Comparison of ENCODE assay signal across 10 cellular contexts in the genomic region with DNA sequence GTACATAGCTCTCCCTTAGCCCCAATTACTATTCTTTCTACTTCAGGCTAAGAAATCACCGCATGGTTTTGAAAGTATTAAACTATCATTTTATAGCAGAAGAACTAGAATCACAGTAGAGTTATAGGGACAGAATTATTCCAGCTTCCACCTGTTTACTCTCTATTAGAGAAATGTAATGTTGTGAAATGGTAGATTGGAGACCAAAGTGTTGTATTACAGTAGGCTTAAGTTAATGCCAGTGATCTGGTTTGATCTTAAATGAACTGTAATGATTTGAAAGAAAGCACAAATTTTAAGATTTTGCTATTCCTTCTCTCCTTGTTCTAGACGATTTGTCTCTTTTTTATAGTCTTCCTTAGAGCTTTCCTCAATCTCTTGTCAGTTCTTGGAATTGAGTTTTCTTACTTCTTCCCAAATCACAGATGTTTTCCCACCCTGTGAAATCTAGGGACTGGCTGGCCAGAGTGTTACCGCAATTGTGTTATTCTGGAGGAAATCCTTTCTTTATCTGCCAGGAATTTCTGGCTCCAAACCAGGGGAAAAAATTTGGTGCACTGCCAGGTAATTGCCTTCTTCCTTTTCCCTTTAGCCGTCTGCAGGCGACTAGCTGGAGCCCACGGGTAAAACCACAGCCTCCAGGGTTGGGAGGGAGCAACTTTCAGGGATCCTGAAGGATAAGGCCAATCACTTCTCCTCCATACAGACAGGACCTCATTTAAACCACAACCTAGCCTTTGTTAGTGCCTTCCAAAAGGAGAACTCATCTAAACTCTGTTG. TPM values are rescaled to one million over a fixed set of nuclear protein-coding genes. Genes with fewer than 3 reads are reported as not detected.
A peak's percentile ranks its signal among the peaks of the same experiment; 100 is the strongest.
DNase-seq lines count a peak whose midpoint lies in the region; ATAC-seq, FAIRE-seq and TF ChIP-seq lines count a peak whose summit lies in the region.
"Had no signal": no experiment of that assay in that cellular context is flagged by ENCODE, and none has a peak within 500 bp of the region (broad histone marks: within the 10 kb centered on the region; RNA-seq: fewer than 3 reads in every experiment).

No MANE protein-coding gene starts in this region.

- BruUV-seq in MCF 10A (replicated peaks; lab: Mats Ljungman, UMichigan) = no TSS peak

- no peaks in the 10 kb centered on the region for H3K9me3 Mint-ChIP-seq in activated T-cell treated with anti-CD3 and anti-CD28 coated beads, Interleukin-2, amount 50 U/mL, for 24 hours
- H3K9me3 Mint-ChIP-seq in activated T-cell treated with anti-CD3 and anti-CD28 coated beads, Interleukin-2, amount 50 U/mL, for 4 hours = no peaks in the 10 kb centered on the region
- no peaks in the 10 kb centered on the region for H3K9me3 Mint-ChIP-seq in MCF 10A (ENCODE audit: unreplicated experiment)
- H3K9me3 Mint-ChIP-seq: CD4-positive, CD25-positive, alpha-beta regulatory T cell had no signal

- ATAC-seq in activated T-cell treated with anti-CD3 and anti-CD28 coated beads, Interleukin-2, amount 50 U/mL, for 4 hours = no peak
- ATAC-seq in GM19328 (IDR thresholded peaks at IDR 0.05; ENCODE audit: unreplicated experiment) = no peak

- DNase-seq in activated T-cell treated with anti-CD3 and anti-CD28 coated beads, Interleukin-2, amount 50 U/mL, for 24 hours = no peak
- no peak for DNase-seq in activated T-cell treated with anti-CD3 and anti-CD28 coated beads, Interleukin-2, amount 50 U/mL, for 4 hours
- DNase-seq in MCF 10A (ENCODE audit: unreplicated experiment) (peak; percentile 95), left kidney (ENCODE audit: low read depth, low spot score) (peak; percentile 43), urothelium cell line (ENCODE audit: low spot score) (peak; percentile 83)
- no peak for DNase-seq in activated CD4-positive, CD25-positive, alpha-beta regulatory T cell treated with anti-CD3 and anti-CD28 coated beads, Interleukin-2, amount 50 U/mL, for 72 hours
- no peak for DNase-seq in activated effector memory CD4-positive, alpha-beta T cell treated with anti-CD3 and anti-CD28 coated beads, Interleukin-2, amount 50 U/mL, for 16 hours
- DNase-seq: activated gamma-delta T cell treated with Interleukin-2 at 50 U/mL for 16 hours; CD4-positive, CD25-positive, alpha-beta regulatory T cell had no signal

- peak overlapping the region; percentile 27 for H3K27ac Mint-ChIP-seq in activated T-cell treated with anti-CD3 and anti-CD28 coated beads, Interleukin-2, amount 50 U/mL, for 24 hours
- no peak overlapping the region for H3K27ac Mint-ChIP-seq in MCF 10A (ENCODE audit: low read depth, unreplicated experiment)

- POLR2A ChIA-PET in MCF 10A (lab: Yijun Ruan, JAX) = interaction anchor here (0.6 to 2.9 kb wide), 13 partner anchors 9 to 1631 kb away, joined by 3 to 12 read pairs (median 5); partner anchors contain the start of genes BMPR2 and NOP58

- H3K4me1 Mint-ChIP-seq in activated T-cell treated with anti-CD3 and anti-CD28 coated beads, Interleukin-2, amount 50 U/mL, for 24 hours (ENCODE audit: low read depth) = no peaks in the 10 kb centered on the region
- no peaks in the 10 kb centered on the region for H3K4me1 Mint-ChIP-seq in activated T-cell treated with anti-CD3 and anti-CD28 coated beads, Interleukin-2, amount 50 U/mL, for 4 hours (ENCODE audit: low read depth)
- H3K4me1 Mint-ChIP-seq in MCF 10A (ENCODE audit: insufficient read depth, unreplicated experiment) = peaks cover 16% of the 10 kb centered on the region

- H3K4me3 Mint-ChIP-seq in activated T-cell treated with anti-CD3 and anti-CD28 coated beads, Interleukin-2, amount 50 U/mL, for 24 hours = no peak overlapping the region
- H3K4me3 Mint-ChIP-seq in activated T-cell treated with anti-CD3 and anti-CD28 coated beads, Interleukin-2, amount 50 U/mL, for 4 hours = no peak overlapping the region
- no peak overlapping the region for H3K4me3 Mint-ChIP-seq in MCF 10A (ENCODE audit: unreplicated experiment)
- H3K4me3 Mint-ChIP-seq: CD4-positive, CD25-positive, alpha-beta regulatory T cell had no signal

- peaks cover 31% of the 10 kb centered on the region for H3K36me3 Mint-ChIP-seq in activated T-cell treated with anti-CD3 and anti-CD28 coated beads, Interleukin-2, amount 50 U/mL, for 24 hours (ENCODE audit: low read depth)
- H3K36me3 Mint-ChIP-seq in activated T-cell treated with anti-CD3 and anti-CD28 coated beads, Interleukin-2, amount 50 U/mL, for 4 hours (ENCODE audit: insufficient read depth) = peaks cover 10% of the 10 kb centered on the region
- peaks cover 22% of the 10 kb centered on the region for H3K36me3 Mint-ChIP-seq in MCF 10A (ENCODE audit: insufficient read depth, unreplicated experiment)

- intact Hi-C loops in MCF 10A (cut with micrococcal nuclease) = no loop called here

- CTCF ChIA-PET in MCF 10A (lab: Yijun Ruan, JAX) = interaction anchor here (0.6 to 1.2 kb wide), 5 partner anchors 29 to 1211 kb away, joined by 3 read pairs; no protein-coding TSS in a partner anchor

- FAIRE-seq in urothelium cell line (lab: Jason Lieb, UNC) = no peak

- H3K27me3 Mint-ChIP-seq in activated T-cell treated with anti-CD3 and anti-CD28 coated beads, Interleukin-2, amount 50 U/mL, for 24 hours = no peaks in the 10 kb centered on the region
- H3K27me3 Mint-ChIP-seq in activated T-cell treated with anti-CD3 and anti-CD28 coated beads, Interleukin-2, amount 50 U/mL, for 4 hours (ENCODE audit: low read depth) = no peaks in the 10 kb centered on the region
- no peaks in the 10 kb centered on the region for H3K27me3 Mint-ChIP-seq in MCF 10A (ENCODE audit: insufficient read depth, unreplicated experiment)
- H3K27me3 Mint-ChIP-seq: CD4-positive, CD25-positive, alpha-beta regulatory T cell had no signal

- no peak for TF ChIP-seq CTCF in MCF 10A (IDR thresholded peaks at IDR 0.05; ENCODE audit: unreplicated experiment)

RNA-seq across cellular contexts. Expression of gene NOP58, which starts 51.7 kb away (rescaled TPM):
- 100 to 1,000 TPM; 349 to 393 (median 377) TPM for total RNA-seq in activated T-cell treated with anti-CD3 and anti-CD28 coated beads, Interleukin-2, amount 50 U/mL, for 4 hours
- total RNA-seq in MCF 10A (2022) = 212 and 231 TPM in 2 replicates

RNA-seq across cellular contexts. Expression of gene BMPR2, which starts 58.9 kb away (rescaled TPM):
- 1 to 10 TPM; 3.8 to 4.8 (median 3.9) TPM for total RNA-seq in activated T-cell treated with anti-CD3 and anti-CD28 coated beads, Interleukin-2, amount 50 U/mL, for 4 hours
- 27.4 and 30.5 TPM in 2 replicates for total RNA-seq in MCF 10A (2022)

Comparison
In these comparisons a context has a peak if more than half of its experiments do, and no peak if none do; other contexts are left out.
1. DNase-seq: peak in MCF 10A (single experiment), left kidney (single experiment) and urothelium cell line (single experiment); none in activated T-cell treated with anti-CD3 and anti-CD28 coated beads, Interleukin-2, amount 50 U/mL, for 24 hours (single experiment), activated T-cell treated with anti-CD3 and anti-CD28 coated beads, Interleukin-2, amount 50 U/mL, for 4 hours (single experiment), activated CD4-positive, CD25-positive, alpha-beta regulatory T cell treated with anti-CD3 and anti-CD28 coated beads, Interleukin-2, amount 50 U/mL, for 72 hours (single experiment) and activated effector memory CD4-positive, alpha-beta T cell treated with anti-CD3 and anti-CD28 coated beads, Interleukin-2, amount 50 U/mL, for 16 hours (single experiment).